Comparison of ENCODE assay signal across 1 cellular context in the genomic region with DNA sequence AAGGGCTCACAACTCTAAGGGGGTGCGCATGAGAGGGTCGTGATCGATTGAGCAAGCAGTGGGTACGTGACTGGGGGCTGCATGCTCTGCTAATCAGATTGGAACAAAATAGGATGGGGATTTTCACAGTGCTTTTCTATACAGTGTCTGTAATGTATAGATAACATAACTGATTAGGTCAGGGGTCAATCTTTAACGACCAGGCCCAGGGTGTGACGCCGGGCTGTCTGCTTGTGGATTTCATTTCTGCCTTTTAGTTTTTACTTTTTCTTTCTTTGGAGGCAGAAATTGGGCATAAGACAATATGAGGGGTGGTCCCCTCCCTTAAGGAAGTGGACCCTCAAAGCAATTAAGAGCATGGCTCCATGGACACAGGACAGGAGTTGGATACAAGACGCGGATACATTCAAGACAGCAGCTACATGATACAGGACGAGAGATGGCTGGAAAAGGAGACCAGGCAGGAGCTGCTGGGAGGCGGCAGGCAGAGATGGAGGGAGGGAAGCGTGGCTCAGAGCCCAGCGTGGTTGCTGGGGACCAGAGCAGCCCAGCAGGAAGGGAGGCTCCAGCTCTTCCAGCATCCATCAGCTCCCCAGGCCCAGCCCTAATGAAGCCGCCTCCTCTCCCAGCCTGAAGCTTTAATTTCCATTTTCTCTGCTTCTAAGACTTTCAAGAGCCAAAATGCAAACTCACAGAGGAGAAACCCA.
TF ChIP-seq lines count a peak whose summit lies in the region.

No MANE protein-coding gene starts in this region.

TF ChIP-seq in WTC11, 78 proteins besides CTCF, POLR2A, EP300 and RAD21 (continued from another document):
- TF ChIP-seq, protein P1, sequence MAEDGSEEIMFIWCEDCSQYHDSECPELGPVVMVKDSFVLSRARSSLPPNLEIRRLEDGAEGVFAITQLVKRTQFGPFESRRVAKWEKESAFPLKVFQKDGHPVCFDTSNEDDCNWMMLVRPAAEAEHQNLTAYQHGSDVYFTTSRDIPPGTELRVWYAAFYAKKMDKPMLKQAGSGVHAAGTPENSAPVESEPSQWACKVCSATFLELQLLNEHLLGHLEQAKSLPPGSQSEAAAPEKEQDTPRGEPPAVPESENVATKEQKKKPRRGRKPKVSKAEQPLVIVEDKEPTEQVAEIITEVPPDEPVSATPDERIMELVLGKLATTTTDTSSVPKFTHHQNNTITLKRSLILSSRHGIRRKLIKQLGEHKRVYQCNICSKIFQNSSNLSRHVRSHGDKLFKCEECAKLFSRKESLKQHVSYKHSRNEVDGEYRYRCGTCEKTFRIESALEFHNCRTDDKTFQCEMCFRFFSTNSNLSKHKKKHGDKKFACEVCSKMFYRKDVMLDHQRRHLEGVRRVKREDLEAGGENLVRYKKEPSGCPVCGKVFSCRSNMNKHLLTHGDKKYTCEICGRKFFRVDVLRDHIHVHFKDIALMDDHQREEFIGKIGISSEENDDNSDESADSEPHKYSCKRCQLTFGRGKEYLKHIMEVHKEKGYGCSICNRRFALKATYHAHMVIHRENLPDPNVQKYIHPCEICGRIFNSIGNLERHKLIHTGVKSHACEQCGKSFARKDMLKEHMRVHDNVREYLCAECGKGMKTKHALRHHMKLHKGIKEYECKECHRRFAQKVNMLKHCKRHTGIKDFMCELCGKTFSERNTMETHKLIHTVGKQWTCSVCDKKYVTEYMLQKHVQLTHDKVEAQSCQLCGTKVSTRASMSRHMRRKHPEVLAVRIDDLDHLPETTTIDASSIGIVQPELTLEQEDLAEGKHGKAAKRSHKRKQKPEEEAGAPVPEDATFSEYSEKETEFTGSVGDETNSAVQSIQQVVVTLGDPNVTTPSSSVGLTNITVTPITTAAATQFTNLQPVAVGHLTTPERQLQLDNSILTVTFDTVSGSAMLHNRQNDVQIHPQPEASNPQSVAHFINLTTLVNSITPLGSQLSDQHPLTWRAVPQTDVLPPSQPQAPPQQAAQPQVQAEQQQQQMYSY (CRISPR knock-in tag; IDR thresholded peaks at IDR 0.05), result peak; percentile 54; the same call in 1 of the 2 replicates
- TF ChIP-seq NFE2L1 (CRISPR knock-in tag; IDR thresholded peaks at IDR 0.05), result no peak
TF ChIP-seq in WTC11: peak in this region for 2.
